ENCODE assay signal across 8 cellular contexts in genomic region chr17:17682737-17683675, GRCh38. TPM values are rescaled to one million over a fixed set of nuclear protein-coding genes. Genes with fewer than 3 reads are reported as not detected.
DNase-seq lines count a peak whose midpoint lies in the region; TF ChIP-seq lines count a peak whose summit lies in the region.

No MANE protein-coding gene starts in this region.

- no peak for TF ChIP-seq CTCF in endothelial cell (IDR thresholded peaks at IDR 0.05; ENCODE audit: unreplicated experiment)

- H3K4me3 ChIP-seq in mononuclear cell (ENCODE audit: low read length) = peak overlapping the region; percentile 59

- peaks cover 17% of the 10 kb centered on the region for H3K4me1 ChIP-seq in mononuclear cell (ENCODE audit: insufficient read depth, low read length)

- POLR2A ChIA-PET in HEK293T (lab: Yijun Ruan, JAX) = interaction anchor here (1.0 to 3.3 kb wide), 8 partner anchors 8 to 236 kb away, joined by 3 to 25 read pairs (median 4); partner anchors contain the start of gene SREBF1

- no peaks in the 10 kb centered on the region for H3K27me3 ChIP-seq in mononuclear cell (ENCODE audit: insufficient read depth, low read length)

- peak overlapping the region; percentile 92 for H3K27ac Mint-ChIP-seq in endothelial cell (ENCODE audit: unreplicated experiment)

- H3K9me3 ChIP-seq in mononuclear cell (ENCODE audit: low read depth, low read length) = no peaks in the 10 kb centered on the region

- peak; percentile 83 for DNase-seq in GM03348 (ENCODE audit: low spot score)
- peak; percentile 67 for DNase-seq in HEK293T (ENCODE audit: extremely low spot score)
- DNase-seq in NCI-H510A (lab: John Stamatoyannopoulos, UW) = peak; percentile 47
- DNase-seq in activated CD8-positive, alpha-beta memory T cell treated with anti-CD3 and anti-CD28 coated beads for 48 hours (ENCODE audit: low read depth in 2 of 3, low spot score in 2 of 3) = peak in 2 of 3 experiments; percentile 29 to 58
- peak; percentile 70 for DNase-seq in endothelial cell (ENCODE audit: low spot score)
- peak; percentile 37 for DNase-seq in stimulated activated CD8-positive, alpha-beta memory T cell treated with anti-CD3 and anti-CD28 coated beads, Interleukin-7, amount 100 ng/mL, for 24 hours (ENCODE audit: low read depth)
- DNase-seq in SKM-1 (lab: John Stamatoyannopoulos, UW; ENCODE audit: unreplicated experiment) = no peak

- peaks cover 47% of the 10 kb centered on the region for H3K4me1 Mint-ChIP-seq in endothelial cell (ENCODE audit: unreplicated experiment)

- CTCF ChIA-PET in HEK293T (lab: Yijun Ruan, JAX) = interaction anchor here (0.7 to 1.4 kb wide), 5 partner anchors 10 to 238 kb away, joined by 3 to 4 read pairs (median 3); no protein-coding TSS in a partner anchor

- peaks cover 8% of the 10 kb centered on the region for H3K36me3 Mint-ChIP-seq in endothelial cell (ENCODE audit: low read depth, unreplicated experiment)

- peak overlapping the region; percentile 89 for H3K4me3 Mint-ChIP-seq in endothelial cell (ENCODE audit: unreplicated experiment)

- no peaks in the 10 kb centered on the region for H3K9me3 Mint-ChIP-seq in endothelial cell (ENCODE audit: unreplicated experiment)

- peaks cover 19% of the 10 kb centered on the region for H3K27me3 Mint-ChIP-seq in endothelial cell (ENCODE audit: unreplicated experiment)

TF ChIP-seq in HEK293T, 16 proteins besides CTCF, POLR2A, EP300 and RAD21:
- TF ChIP-seq LEF1 (IDR thresholded peaks at IDR 0.05; ENCODE audit: borderline replicate concordance) (no peak), FOXK2 (IDR thresholded peaks at IDR 0.05) (no peak), SUZ12 (IDR thresholded peaks at IDR 0.05) (no peak), SP1 (IDR thresholded peaks at IDR 0.05) (no peak), ARNT (IDR thresholded peaks at IDR 0.05) (no peak), L3MBTL2 (conservative IDR thresholded peaks at IDR 0.05) (no peak), FOXM1 (IDR thresholded peaks at IDR 0.05; ENCODE audit: borderline replicate concordance) (no peak), ELF4 (IDR thresholded peaks at IDR 0.05) (no peak), CTBP1 (IDR thresholded peaks at IDR 0.05; ENCODE audit: borderline replicate concordance) (no peak), HDGF (IDR thresholded peaks at IDR 0.05; ENCODE audit: borderline replicate concordance) (no peak), TARDBP (IDR thresholded peaks at IDR 0.05) (no peak)

RNA-seq across cellular contexts. Expression of gene RAI1, which starts 1.7 kb away (rescaled TPM):
- total RNA-seq in endothelial cell (ENCODE audit: unreplicated experiment) (46.2 TPM), mononuclear cell (8.9 TPM)
